ENCODE assay signal across 26 cellular contexts in genomic region chr15:50819344-50819743, GRCh38.
"Had no signal": no experiment of that assay in that cellular context is flagged by ENCODE, and none has a peak within 500 bp of the region (broad histone marks: within the 10 kb centered on the region; RNA-seq: fewer than 3 reads in every experiment).

No MANE protein-coding gene starts in this region.

- H3K79me2 ChIP-seq: parathyroid adenoma had no signal

- DNase-seq: central memory CD4-positive, alpha-beta T cell; cortex of kidney; dorsolateral prefrontal cortex; effector memory CD4-positive, alpha-beta T cell; foreskin fibroblast; head of caudate nucleus; left ventricle myocardium inferior; lower lobe of right lung; midbrain; naive B cell; nephron progenitor cell; psoas muscle; retina; right lobe of liver; spleen; stimulated activated CD4-positive, alpha-beta T cell treated with anti-CD3 and anti-CD28 coated beads, Interleukin-15, amount 100 ng/mL, for 24 hours; stimulated activated CD4-positive, alpha-beta T cell treated with anti-CD3 and anti-CD28 coated beads, Interleukin-1b, Interleukin-23, amount 100 ng/mL, for 48 hours; stimulated activated CD4-positive, alpha-beta T cell treated with anti-CD3 and anti-CD28 coated beads, Interleukin-4, amount 100 ng/mL, for 24 hours; transverse colon had no signal

- H3K27ac ChIP-seq: dorsolateral prefrontal cortex, epithelial cell of prostate, esophagus muscularis mucosa, left ventricle myocardium inferior, lower lobe of right lung, parathyroid adenoma, psoas muscle, right lobe of liver, spleen, thoracic aorta, transverse colon had no signal

- H3K36me3 ChIP-seq: esophagus muscularis mucosa, left ventricle myocardium inferior, lower lobe of right lung, right lobe of liver, spleen, thoracic aorta, transverse colon had no signal

- H3K9me3 Mint-ChIP-seq: memory B cell; naive B cell; nephron progenitor cell; stimulated activated memory B cell treated with anti-CD40 and anti-IgM and Interleukin-4, amounts not matched to agents 10 μg/mL and 1 μg/mL and 100 μg/mL, for 72 hours; stimulated activated naive CD8-positive, alpha-beta T cell treated with anti-CD3 and anti-CD28 coated beads, Interleukin-15, Interleukin-2, amounts not matched to agents 100 ng/mL and 50 ng/mL, for 24 hours had no signal

- H3K4me1 ChIP-seq: esophagus muscularis mucosa, left ventricle myocardium inferior, lower lobe of right lung, parathyroid adenoma, right lobe of liver, spleen had no signal

- H3K9ac ChIP-seq: parathyroid adenoma had no signal

- H3K4me3 Mint-ChIP-seq: memory B cell; naive B cell; nephron progenitor cell; stimulated activated memory B cell treated with anti-CD40 and anti-IgM and Interleukin-4, amounts not matched to agents 10 μg/mL and 1 μg/mL and 100 μg/mL, for 72 hours; stimulated activated naive CD8-positive, alpha-beta T cell treated with anti-CD3 and anti-CD28 coated beads, Interleukin-15, Interleukin-2, amounts not matched to agents 100 ng/mL and 50 ng/mL, for 24 hours had no signal

- H3K4me1 Mint-ChIP-seq: memory B cell; naive B cell; nephron progenitor cell; stimulated activated memory B cell treated with anti-CD40 and anti-IgM and Interleukin-4, amounts not matched to agents 10 μg/mL and 1 μg/mL and 100 μg/mL, for 72 hours had no signal

- H3K27me3 ChIP-seq: esophagus muscularis mucosa, right lobe of liver, spleen, transverse colon had no signal

- ATAC-seq: lower lobe of right lung; psoas muscle; right lobe of liver; stimulated activated memory B cell treated with anti-CD40 and anti-IgM and Interleukin-4, amounts not matched to agents 10 μg/mL and 1 μg/mL and 100 μg/mL, for 72 hours had no signal

- H3K9me3 ChIP-seq: esophagus muscularis mucosa, left ventricle myocardium inferior, lower lobe of right lung, psoas muscle, right lobe of liver, spleen, thoracic aorta, transverse colon had no signal

- H3K4me3 ChIP-seq: dorsolateral prefrontal cortex, esophagus muscularis mucosa, left ventricle myocardium inferior, lower lobe of right lung, psoas muscle, right lobe of liver, spleen, thoracic aorta, transverse colon had no signal

- H3K27me3 Mint-ChIP-seq: stimulated activated memory B cell treated with anti-CD40 and anti-IgM and Interleukin-4, amounts not matched to agents 10 μg/mL and 1 μg/mL and 100 μg/mL, for 72 hours had no signal

- H3K27ac Mint-ChIP-seq: memory B cell; naive B cell; nephron progenitor cell; stimulated activated memory B cell treated with anti-CD40 and anti-IgM and Interleukin-4, amounts not matched to agents 10 μg/mL and 1 μg/mL and 100 μg/mL, for 72 hours; stimulated activated naive CD8-positive, alpha-beta T cell treated with anti-CD3 and anti-CD28 coated beads, Interleukin-15, Interleukin-2, amounts not matched to agents 100 ng/mL and 50 ng/mL, for 24 hours had no signal

- H2AFZ ChIP-seq: parathyroid adenoma had no signal

- H3K36me3 Mint-ChIP-seq: memory B cell; naive B cell; stimulated activated memory B cell treated with anti-CD40 and anti-IgM and Interleukin-4, amounts not matched to agents 10 μg/mL and 1 μg/mL and 100 μg/mL, for 72 hours had no signal
